11 cellular contexts compared by ENCODE assay signal in genomic region chr6:152096863-152097496, GRCh38.
DNase-seq lines count a peak whose midpoint lies in the region; TF ChIP-seq lines count a peak whose summit lies in the region.
"Had no signal": no experiment of that assay in that cellular context is flagged by ENCODE, and none has a peak within 500 bp of the region (broad histone marks: within the 10 kb centered on the region; RNA-seq: fewer than 3 reads in every experiment).

No MANE protein-coding gene starts in this region.

- H3K4me3 ChIP-seq in endodermal cell (ENCODE audit: low read length) (no peak overlapping the region), sigmoid colon (no peak overlapping the region), esophagus squamous epithelium (no peak overlapping the region)
- H3K4me3 ChIP-seq: testis had no signal

- no peaks in the 10 kb centered on the region for H3K27me3 ChIP-seq in endodermal cell (ENCODE audit: control insufficient read depth, insufficient read depth, low read length, poor library complexity, severe bottlenecking)
- no peaks in the 10 kb centered on the region for H3K27me3 ChIP-seq in sigmoid colon
- no peaks in the 10 kb centered on the region for H3K27me3 ChIP-seq in esophagus squamous epithelium
- H3K27me3 ChIP-seq: testis had no signal

- 71 to 86% methylated on average over 1 to 4 of the region's 5 CpGs for WGBS in endodermal cell (ENCODE audit: insufficient coverage in 1 of 2, insufficient read length in 1 of 2), 2 experiments
- 58 to 70% methylated on average over 5 of the region's 5 CpGs for WGBS in sigmoid colon, 2 donors
- WGBS in esophagus squamous epithelium, 2 donors: 53% methylated on average over 5 of the region's 5 CpGs

- DNase-seq in Daoy (ENCODE audit: low read depth) (peak; percentile 27), NCI-H524 (lab: John Stamatoyannopoulos, UW) (peak; percentile 56 to 92), endodermal cell (no peak), renal cortical epithelial cell (ENCODE audit: low read depth) (peak; percentile 81), sigmoid colon (no peak), esophagus squamous epithelium (lab: John Stamatoyannopoulos, UW) (no peak), HPDE6-E6E7 (ENCODE audit: extremely low spot score) (no peak), midbrain (lab: John Stamatoyannopoulos, UW) (no peak)
- DNase-seq: activated CD8-positive, alpha-beta memory T cell treated with anti-CD3 and anti-CD28 coated beads, Interleukin-2, amount 50 U/mL, for 48 hours; testis had no signal

- H3K4me1 Mint-ChIP-seq in endodermal cell: peaks cover 34% of the 10 kb centered on the region

- peaks cover 31% of the 10 kb centered on the region for H3K27me3 Mint-ChIP-seq in endodermal cell (ENCODE audit: insufficient read depth)

- no peak for TF ChIP-seq EP300 in sigmoid colon (IDR thresholded peaks at IDR 0.05)

- H3K27ac ChIP-seq in endodermal cell (ENCODE audit: low read depth, low read length) (no peak overlapping the region), sigmoid colon (no peak overlapping the region), esophagus squamous epithelium (no peak overlapping the region)
- H3K27ac ChIP-seq: KMS-11, testis had no signal

- intact Hi-C loops in sigmoid colon (cut with DNase I) (no loop called here), esophagus squamous epithelium (cut with DNase I) (no loop called here)

- TF ChIP-seq POLR2A in sigmoid colon (IDR thresholded peaks at IDR 0.05) (no peak), esophagus squamous epithelium (IDR thresholded peaks at IDR 0.05) (no peak)

- H3K9ac ChIP-seq in endodermal cell (ENCODE audit: extremely low read depth, low read length, poor library complexity, severe bottlenecking): no peak overlapping the region
- H3K9ac ChIP-seq: KMS-11 had no signal

- peak; percentile 47 for TF ChIP-seq CTCF in endodermal cell (conservative IDR thresholded peaks at IDR 0.05)
- TF ChIP-seq CTCF in sigmoid colon (IDR thresholded peaks at IDR 0.05): no peak
- no peak for TF ChIP-seq CTCF in esophagus squamous epithelium (IDR thresholded peaks at IDR 0.05)

- H3K9me3 Mint-ChIP-seq in endodermal cell: no peaks in the 10 kb centered on the region

- H3K36me3 Mint-ChIP-seq in endodermal cell (ENCODE audit: low read depth): no peaks in the 10 kb centered on the region

- H3K9me3 ChIP-seq in endodermal cell (ENCODE audit: control insufficient read depth, low read length) (no peaks in the 10 kb centered on the region), sigmoid colon (no peaks in the 10 kb centered on the region), esophagus squamous epithelium (no peaks in the 10 kb centered on the region)
- H3K9me3 ChIP-seq: testis had no signal

- H3K4me3 Mint-ChIP-seq in endodermal cell: no peak overlapping the region

- H3K4me1 ChIP-seq in endodermal cell (ENCODE audit: control insufficient read depth, insufficient read depth, low read length): peaks cover 11% of the 10 kb centered on the region
- H3K4me1 ChIP-seq in sigmoid colon: peaks cover 0 to 14% (median 4%) of the 10 kb centered on the region in 4 donors
- H3K4me1 ChIP-seq in esophagus squamous epithelium: peaks cover 0 to 26% (median 13%) of the 10 kb centered on the region in 3 donors
- H3K4me1 ChIP-seq: testis had no signal

- no peaks in the 10 kb centered on the region for H3K36me3 ChIP-seq in endodermal cell (ENCODE audit: control insufficient read depth, insufficient read depth, low read length)
- H3K36me3 ChIP-seq in sigmoid colon: no peaks in the 10 kb centered on the region
- H3K36me3 ChIP-seq in esophagus squamous epithelium: no peaks in the 10 kb centered on the region

- H3K27ac Mint-ChIP-seq in endodermal cell: no peak overlapping the region

Comparison
In these comparisons a context has a peak if more than half of its experiments do, and no peak if none do; other contexts are left out.
1. DNase-seq: peak in Daoy (single experiment), NCI-H524 (2 of 2) and renal cortical epithelial cell (single experiment); none in endodermal cell (single experiment), sigmoid colon (single experiment), esophagus squamous epithelium (single experiment), HPDE6-E6E7 (single experiment) and midbrain (single experiment).